ENCODE assay signal across 8 cellular contexts in the genomic region with DNA sequence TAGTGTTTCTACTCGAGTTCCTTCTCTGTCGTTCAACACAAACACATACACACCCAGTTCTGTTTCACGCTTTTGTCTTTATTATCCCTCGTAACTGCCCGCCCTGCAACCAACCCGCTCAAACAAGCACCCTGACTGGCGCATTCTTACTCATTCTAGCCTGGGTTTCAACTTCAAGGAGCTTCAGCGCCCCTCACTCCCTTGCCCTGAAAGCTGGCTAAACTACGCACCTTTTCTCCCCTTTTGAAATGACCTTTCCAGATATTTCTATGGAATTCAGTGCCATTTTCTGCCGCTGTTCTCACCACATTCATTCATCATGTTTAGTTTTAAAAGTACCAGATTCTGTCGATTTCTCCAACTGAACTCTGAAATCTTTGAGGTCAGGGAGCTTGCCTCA. TPM values are rescaled to one million over a fixed set of nuclear protein-coding genes. Genes with fewer than 3 reads are reported as not detected.
A peak's percentile ranks its signal among the peaks of the same experiment; 100 is the strongest.
DNase-seq lines count a peak whose midpoint lies in the region; ATAC-seq and TF ChIP-seq lines count a peak whose summit lies in the region.

No MANE protein-coding gene starts in this region.

- peaks cover 16% of the 10 kb centered on the region for H3K4me1 Mint-ChIP-seq in T-helper 2 cell treated with Interferon-gamma antibody and Interleukin-4, amounts not matched to agents 5 μg/mL and 100 μg/mL, for 36 hours (ENCODE audit: low read depth)
- peaks cover 19% of the 10 kb centered on the region for H3K4me1 Mint-ChIP-seq in activated T-helper 17 cell treated with anti-CD3 and anti-CD28 coated beads, Interleukin-2, amount 50 U/mL, for 72 hours

- intact Hi-C loops in left cardiac atrium (cut with DNase I): no loop called here

- in situ Hi-C loops in GM13977 (cut with MboI; ENCODE audit: low pct_unique_long_range_greater_than_20kb, low sequenced_read_pairs, unreplicated experiment): no loop called here

- no peak for TF ChIP-seq CTCF in GM13977 (IDR thresholded peaks at IDR 0.05; ENCODE audit: extremely low read depth, insufficient read depth, missing control alignments)

- H3K36me3 Mint-ChIP-seq in T-helper 2 cell treated with Interferon-gamma antibody and Interleukin-4, amounts not matched to agents 5 μg/mL and 100 μg/mL, for 36 hours (ENCODE audit: low read depth): peaks cover 4% of the 10 kb centered on the region
- peaks cover 13% of the 10 kb centered on the region for H3K36me3 Mint-ChIP-seq in activated T-helper 17 cell treated with anti-CD3 and anti-CD28 coated beads, Interleukin-2, amount 50 U/mL, for 72 hours (ENCODE audit: low read depth)

- H3K27ac Mint-ChIP-seq in T-helper 2 cell treated with Interferon-gamma antibody and Interleukin-4, amounts not matched to agents 5 μg/mL and 100 μg/mL, for 36 hours: peak overlapping the region; percentile 87
- H3K27ac Mint-ChIP-seq in activated T-helper 17 cell treated with anti-CD3 and anti-CD28 coated beads, Interleukin-2, amount 50 U/mL, for 72 hours: peak overlapping the region; percentile 93

- peaks cover 9% of the 10 kb centered on the region for H3K27me3 Mint-ChIP-seq in T-helper 2 cell treated with Interferon-gamma antibody and Interleukin-4, amounts not matched to agents 5 μg/mL and 100 μg/mL, for 36 hours (ENCODE audit: low read depth)
- no peaks in the 10 kb centered on the region for H3K27me3 Mint-ChIP-seq in activated T-helper 17 cell treated with anti-CD3 and anti-CD28 coated beads, Interleukin-2, amount 50 U/mL, for 72 hours

- no peaks in the 10 kb centered on the region for H3K9me3 Mint-ChIP-seq in T-helper 2 cell treated with Interferon-gamma antibody and Interleukin-4, amounts not matched to agents 5 μg/mL and 100 μg/mL, for 36 hours
- H3K9me3 Mint-ChIP-seq in activated T-helper 17 cell treated with anti-CD3 and anti-CD28 coated beads, Interleukin-2, amount 50 U/mL, for 72 hours: no peaks in the 10 kb centered on the region

- no peak for ATAC-seq in activated T-helper 17 cell treated with anti-CD3 and anti-CD28 coated beads, Interleukin-2, amount 50 U/mL, for 72 hours (replicated peaks)
- peak; percentile 12 to 33 for ATAC-seq in left cardiac atrium
- ATAC-seq in GM21515 (IDR thresholded peaks at IDR 0.05; ENCODE audit: unreplicated experiment): no peak
- no peak for ATAC-seq in GM18870 (IDR thresholded peaks at IDR 0.05; ENCODE audit: unreplicated experiment)

- peak overlapping the region; percentile 90 for H3K4me3 Mint-ChIP-seq in T-helper 2 cell treated with Interferon-gamma antibody and Interleukin-4, amounts not matched to agents 5 μg/mL and 100 μg/mL, for 36 hours
- peak overlapping the region; percentile 85 for H3K4me3 Mint-ChIP-seq in activated T-helper 17 cell treated with anti-CD3 and anti-CD28 coated beads, Interleukin-2, amount 50 U/mL, for 72 hours

- no peak for DNase-seq in T-helper 2 cell treated with Interferon-gamma antibody and Interleukin-4, amounts not matched to agents 5 μg/mL and 100 μg/mL, for 36 hours (ENCODE audit: low spot score)
- no peak for DNase-seq in T-helper 2 cell
- no peak for DNase-seq in left cardiac atrium
- peak; percentile 23 for DNase-seq in putamen (ENCODE audit: low spot score)
- no peak for DNase-seq in GM13977 (ENCODE audit: low spot score)

RNA-seq across cellular contexts. Expression of a gene that starts 0.7 kb away (rescaled TPM):
- total RNA-seq in activated T-helper 17 cell treated with anti-CD3 and anti-CD28 coated beads, Interleukin-2, amount 50 U/mL, for 72 hours: 10 to 100 TPM; 14.8 to 28.3 TPM
- total RNA-seq in left cardiac atrium: 10 to 100 TPM; 42.6 to 47.4 TPM

Comparison
In these comparisons a context has a peak if more than half of its experiments do, and no peak if none do; other contexts are left out.
1. ATAC-seq: peak in left cardiac atrium (2 of 2); none in activated T-helper 17 cell treated with anti-CD3 and anti-CD28 coated beads, Interleukin-2, amount 50 U/mL, for 72 hours (single experiment), GM21515 (single experiment) and GM18870 (single experiment).